8 cellular contexts compared by ENCODE assay signal in the genomic region with DNA sequence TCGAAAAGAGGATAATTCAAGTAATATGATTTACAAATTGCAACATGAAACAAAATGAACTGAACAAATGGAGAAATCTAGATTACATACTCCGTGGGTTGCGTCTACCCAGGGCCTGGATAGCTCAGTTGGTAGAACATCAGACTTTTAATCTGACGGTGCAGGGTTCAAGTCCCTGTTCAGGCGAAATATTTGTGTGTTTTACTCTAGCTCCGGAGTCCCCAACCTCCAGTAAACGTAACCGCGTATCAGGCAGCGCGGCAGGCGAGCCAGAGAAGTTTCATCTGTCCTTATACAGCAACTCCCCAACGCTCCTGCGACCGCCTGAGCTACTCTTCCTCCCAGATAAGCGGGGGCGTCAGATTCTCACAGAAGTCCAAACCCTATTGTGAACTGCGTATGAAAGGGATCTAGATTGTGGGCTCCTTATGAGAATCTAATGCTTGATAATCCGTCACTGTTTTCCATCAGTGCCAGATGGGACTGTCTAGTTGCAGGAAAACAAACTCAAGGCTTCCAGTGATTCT.
DNase-seq lines count a peak whose midpoint lies in the region; ATAC-seq and TF ChIP-seq lines count a peak whose summit lies in the region.

No MANE protein-coding gene starts in this region.

- H3K27me3 ChIP-seq in HUES48 (ENCODE audit: control insufficient read depth, insufficient read depth, low read length), result peaks cover 38% of the 10 kb centered on the region
- peaks cover 95% of the 10 kb centered on the region for H3K27me3 ChIP-seq in gastroesophageal sphincter

- H3K9me3 ChIP-seq in HUES48 (ENCODE audit: control insufficient read depth, insufficient read depth, low read length), result no peaks in the 10 kb centered on the region
- H3K9me3 ChIP-seq in gastroesophageal sphincter, result peaks cover 0 to 45% (median 0%) of the 10 kb centered on the region in 3 donors

- no peak for TF ChIP-seq EP300 in gastroesophageal sphincter (IDR thresholded peaks at IDR 0.05)

- ATAC-seq in SK-N-SH treated with all-trans-retinoic acid at 6 μM for 48 hours (peak; percentile 94), HG03139 (IDR thresholded peaks at IDR 0.05; ENCODE audit: unreplicated experiment) (no peak), HG03565 (IDR thresholded peaks at IDR 0.05; ENCODE audit: unreplicated experiment) (no peak), gastroesophageal sphincter (no peak)

- no peak for TF ChIP-seq CTCF in gastroesophageal sphincter (IDR thresholded peaks at IDR 0.05)

- H3K27ac ChIP-seq in HUES48 (ENCODE audit: low read depth, low read length) (peak overlapping the region; percentile 21), gastroesophageal sphincter (no peak overlapping the region)

- H3K4me1 ChIP-seq in HUES48 (ENCODE audit: control insufficient read depth, insufficient read depth, low read length) (peaks cover 7% of the 10 kb centered on the region), gastroesophageal sphincter (no peaks in the 10 kb centered on the region)

- WGBS in gastroesophageal sphincter (ENCODE audit: low coverage in 1 of 2), 2 donors, result 5 to 8% methylated on average over 12 to 17 of the region's 19 CpGs

- no peak for TF ChIP-seq POLR2A in gastroesophageal sphincter (IDR thresholded peaks at IDR 0.05)

- H3K36me3 ChIP-seq in HUES48 (ENCODE audit: control insufficient read depth, insufficient read depth, low read length), result no peaks in the 10 kb centered on the region
- no peaks in the 10 kb centered on the region for H3K36me3 ChIP-seq in gastroesophageal sphincter

- peak overlapping the region; percentile 81 for H3K4me3 ChIP-seq in HUES48 (ENCODE audit: low read depth, low read length)
- peak overlapping the region; percentile 72 for H3K4me3 ChIP-seq in iPS-11a (ENCODE audit: low read depth, low read length)
- no peak overlapping the region for H3K4me3 ChIP-seq in gastroesophageal sphincter

- in situ Hi-C loops in Caki2 (cut with HindIII; ENCODE audit: low pct_unique_long_range_greater_than_20kb, low sequenced_read_pairs), result no loop called here
- in situ Hi-C loops in KBM-7 (cut with MboI; ENCODE audit: low pct_unique_long_range_greater_than_20kb, low sequenced_read_pairs), result no loop called here

- peak; percentile 93 for DNase-seq in Caki2 (ENCODE audit: low read depth)
- no peak for DNase-seq in KBM-7

- H3K9ac ChIP-seq in HUES48 (ENCODE audit: low read depth, low read length), result no peak overlapping the region

TF ChIP-seq in SK-N-SH treated with all-trans-retinoic acid at 6 μM for 48 hours, 23 proteins besides CTCF, POLR2A, EP300 and RAD21:
- no peak for TF ChIP-seq BACH2 (CRISPR knock-in tag; IDR thresholded peaks at IDR 0.05; ENCODE audit: borderline replicate concordance)

Comparison
In these comparisons a context has a peak if more than half of its experiments do, and no peak if none do; other contexts are left out.
1. H3K4me3 ChIP-seq: peak in HUES48 (single experiment) and iPS-11a (single experiment); none in gastroesophageal sphincter (0 of 2).